ENCODE assay signal across 14 cellular contexts in the genomic region with DNA sequence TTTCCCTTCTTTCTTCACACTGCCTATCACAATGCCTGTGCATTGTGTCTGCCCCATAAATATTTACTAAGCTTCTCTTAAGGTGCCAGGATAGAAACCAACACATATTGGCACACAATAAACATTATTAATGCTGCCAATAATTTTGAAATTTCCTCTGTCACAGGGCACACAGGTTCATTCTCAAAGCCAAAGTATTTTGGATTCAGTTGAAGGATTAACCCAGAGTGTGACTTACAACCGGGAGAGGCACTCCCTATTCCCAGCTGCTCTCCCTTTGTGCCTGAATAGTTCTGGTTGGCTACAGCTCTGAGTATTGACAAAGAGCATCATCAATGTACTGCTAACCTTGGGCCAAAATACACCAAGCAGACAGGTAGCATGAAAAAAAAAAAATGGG. TPM values are rescaled to one million over a fixed set of nuclear protein-coding genes. Genes with fewer than 3 reads are reported as not detected.
DNase-seq lines count a peak whose midpoint lies in the region; TF ChIP-seq lines count a peak whose summit lies in the region.
"Had no signal": no experiment of that assay in that cellular context is flagged by ENCODE, and none has a peak within 500 bp of the region (broad histone marks: within the 10 kb centered on the region; RNA-seq: fewer than 3 reads in every experiment).

No MANE protein-coding gene starts in this region.

- no peaks in the 10 kb centered on the region for H3K9me2 ChIP-seq in Karpas-422 (replicated peaks; ENCODE audit: insufficient read depth, low read length)

- H2AFZ ChIP-seq in Karpas-422 (ENCODE audit: low read length) (peak overlapping the region; percentile 39; the same call in 1 of the 2 replicates), parathyroid adenoma (peak overlapping the region; percentile 56)

- H3K4me1 Mint-ChIP-seq in activated naive CD8-positive, alpha-beta T cell treated with anti-CD3 and anti-CD28 coated beads for 36 hours: peaks cover 68% of the 10 kb centered on the region

- H3K9me3 ChIP-seq in Karpas-422 (ENCODE audit: low read length) (no peaks in the 10 kb centered on the region), parathyroid adenoma (ENCODE audit: control insufficient read depth, low read length) (no peaks in the 10 kb centered on the region)

- H3K9ac ChIP-seq in Karpas-422 (ENCODE audit: low read length): peak overlapping the region; percentile 23; the same call in 1 of the 2 replicates
- H3K9ac ChIP-seq in parathyroid adenoma: no peak overlapping the region

- H3K79me2 ChIP-seq in Karpas-422 (ENCODE audit: low read length) (no peaks in the 10 kb centered on the region), parathyroid adenoma (no peaks in the 10 kb centered on the region)

- H3K27ac ChIP-seq in Karpas-422 (ENCODE audit: low read length): peak overlapping the region; percentile 98
- H3K27ac ChIP-seq in parathyroid adenoma: peak overlapping the region; percentile 59
- H3K27ac ChIP-seq in brain microvascular endothelial cell: no peak overlapping the region
- H3K27ac ChIP-seq: coronary artery, VCaP had no signal

- peak overlapping the region; percentile 92 for H3K27ac Mint-ChIP-seq in activated naive CD8-positive, alpha-beta T cell treated with anti-CD3 and anti-CD28 coated beads for 36 hours

- no peaks in the 10 kb centered on the region for H3K9me3 Mint-ChIP-seq in activated naive CD8-positive, alpha-beta T cell treated with anti-CD3 and anti-CD28 coated beads for 36 hours

- no peaks in the 10 kb centered on the region for H4K20me1 ChIP-seq in Karpas-422 (ENCODE audit: insufficient read depth, low read depth, low read length)

- no peaks in the 10 kb centered on the region for H3K27me3 Mint-ChIP-seq in activated naive CD8-positive, alpha-beta T cell treated with anti-CD3 and anti-CD28 coated beads for 36 hours

- TF ChIP-seq CTCF in parathyroid adenoma (IDR thresholded peaks at IDR 0.05): no peak
- no peak for TF ChIP-seq CTCF in brain microvascular endothelial cell (IDR thresholded peaks at IDR 0.05; ENCODE audit: low read depth, low read length, missing control alignments)

- no peaks in the 10 kb centered on the region for H3K27me3 ChIP-seq in Karpas-422 (ENCODE audit: low read length)
- no peaks in the 10 kb centered on the region for H3K27me3 ChIP-seq in parathyroid adenoma (ENCODE audit: control insufficient read depth, insufficient read depth, low read length)
- H3K27me3 ChIP-seq in brain microvascular endothelial cell (replicated peaks): no peaks in the 10 kb centered on the region

- no peaks in the 10 kb centered on the region for H3K36me3 ChIP-seq in Karpas-422 (ENCODE audit: insufficient read depth, low read length)
- H3K36me3 ChIP-seq in parathyroid adenoma (ENCODE audit: control insufficient read depth, insufficient read depth, low read length): no peaks in the 10 kb centered on the region
- H3K36me3 ChIP-seq in brain microvascular endothelial cell (replicated peaks): no peaks in the 10 kb centered on the region

- in situ Hi-C loops in brain microvascular endothelial cell (cut with HindIII; ENCODE audit: low pct_ligation_motif_present, low sequenced_read_pairs): no loop called here

- no peaks in the 10 kb centered on the region for H3K36me3 Mint-ChIP-seq in activated naive CD8-positive, alpha-beta T cell treated with anti-CD3 and anti-CD28 coated beads for 36 hours

- H3K4me3 ChIP-seq in Karpas-422 (ENCODE audit: low read length) (no peak overlapping the region), parathyroid adenoma (ENCODE audit: low read depth, low read length) (no peak overlapping the region), brain microvascular endothelial cell (ENCODE audit: low read depth, low read length) (no peak overlapping the region)
- H3K4me3 ChIP-seq: coronary artery had no signal

- H3K4me1 ChIP-seq in Karpas-422 (ENCODE audit: low read length) (peaks cover 79% of the 10 kb centered on the region), parathyroid adenoma (peaks cover 55% of the 10 kb centered on the region)

- peak; percentile 26 for DNase-seq in NCI-H1092 treated with DMSO at 0.1 percent for 48 hours (lab: John Stamatoyannopoulos, UW)
- DNase-seq in NCI-H1092 (lab: John Stamatoyannopoulos, UW): no peak
- DNase-seq in Karpas-422: no peak
- no peak for DNase-seq in activated naive CD8-positive, alpha-beta T cell treated with anti-CD3 and anti-CD28 coated beads for 36 hours
- no peak for DNase-seq in brain microvascular endothelial cell
- no peak for DNase-seq in NCI-H1105 (lab: John Stamatoyannopoulos, UW)
- DNase-seq in activated gamma-delta T cell treated with Interleukin-2 at 50 U/mL for 16 hours: no peak
- DNase-seq: 8988T, midbrain, MV-4-11, SIG-M5 had no signal

- peak overlapping the region; percentile 39 for H3K4me2 ChIP-seq in Karpas-422 (ENCODE audit: low read depth, low read length, poor library complexity, severe bottlenecking)
- H3K4me2 ChIP-seq in parathyroid adenoma (ENCODE audit: low read length): no peak overlapping the region

- peak overlapping the region; percentile 46 for H3K4me3 Mint-ChIP-seq in activated naive CD8-positive, alpha-beta T cell treated with anti-CD3 and anti-CD28 coated beads for 36 hours

RNA-seq across cellular contexts. Expression of gene ATP1A1, which starts 46.6 kb away (rescaled TPM):
- 931 and 967 TPM in 2 replicates for total RNA-seq in Karpas-422 (2014; rRNA removed; shearing (Covaris generic); ENCODE audit: low replicate concordance)
- total RNA-seq in activated naive CD8-positive, alpha-beta T cell treated with anti-CD3 and anti-CD28 coated beads for 36 hours: 100 to 1,000 TPM; 234 to 243 TPM
